Comparison of ENCODE assay signal across 1 cellular context in genomic region chr22:25749420-25750169, GRCh38.
A peak's percentile ranks its signal among the peaks of the same experiment; 100 is the strongest.
TF ChIP-seq lines count a peak whose summit lies in the region.

No MANE protein-coding gene starts in this region.

TF ChIP-seq in GM12878, 131 proteins besides CTCF, POLR2A, EP300 and RAD21 (continued from another document and continues in another):
- TF ChIP-seq REST (IDR thresholded peaks at IDR 0.05; ENCODE audit: low read depth, low read length): no peak
- TF ChIP-seq BACH1 (IDR thresholded peaks at IDR 0.05; ENCODE audit: borderline replicate concordance): peak; percentile 64; the same call in 1 of the 2 replicates
- no peak for TF ChIP-seq SUPT20H (IDR thresholded peaks at IDR 0.05; ENCODE audit: borderline replicate concordance, control insufficient read depth, low read depth, low read length)
- TF ChIP-seq ZNF687 (IDR thresholded peaks at IDR 0.05): no peak
- no peak for TF ChIP-seq ZBTB11 (CRISPR knock-in tag; IDR thresholded peaks at IDR 0.05)
- no peak for TF ChIP-seq PRDM15 (CRISPR knock-in tag; IDR thresholded peaks at IDR 0.05)
- no peak for TF ChIP-seq ZNF207 (IDR thresholded peaks at IDR 0.05; ENCODE audit: borderline replicate concordance)
- no peak for TF ChIP-seq SMARCA5 (IDR thresholded peaks at IDR 0.05)
- TF ChIP-seq ETV6 (conservative IDR thresholded peaks at IDR 0.05 in 1 of 2, IDR thresholded peaks at IDR 0.05 in 1 of 2; ENCODE audit: borderline replicate concordance in 1 of 2, low read depth in 1 of 2): 0 out of 4 replicates have a peak, but pooled peaks of 1 of the 2 experiments have one; percentile 55
- no peak for TF ChIP-seq SKIL (IDR thresholded peaks at IDR 0.05; ENCODE audit: low read depth, poor library complexity, severe bottlenecking)
- TF ChIP-seq EED (IDR thresholded peaks at IDR 0.05; ENCODE audit: low read depth): no peak; the same call in 1 of the 2 replicates
- no peak for TF ChIP-seq SMC3 (IDR thresholded peaks at IDR 0.05; ENCODE audit: borderline replicate concordance, low read length)
- no peak for TF ChIP-seq E2F4 (IDR thresholded peaks at IDR 0.05; ENCODE audit: low read depth, low read length)
- no peak for TF ChIP-seq STAT1 (conservative IDR thresholded peaks at IDR 0.05)
- no peak for TF ChIP-seq IRF3 (IDR thresholded peaks at IDR 0.05)
- no peak for TF ChIP-seq ZNF384 (IDR thresholded peaks at IDR 0.05; ENCODE audit: borderline replicate concordance, low read depth, low read length)
- TF ChIP-seq BRCA1 (IDR thresholded peaks at IDR 0.05; ENCODE audit: low read depth, low read length): no peak
- TF ChIP-seq RELA (IDR thresholded peaks at IDR 0.05; ENCODE audit: borderline replicate concordance, partially characterized antibody): no peak
- peak; percentile 21 to 36; a peak in 1 of 4 replicates for TF ChIP-seq IKZF2 (IDR thresholded peaks at IDR 0.05)
- TF ChIP-seq ZBTB4 (CRISPR knock-in tag; IDR thresholded peaks at IDR 0.05): no peak
- TF ChIP-seq TAF1 (IDR thresholded peaks at IDR 0.05; ENCODE audit: borderline replicate concordance, low read depth, low read length): peak; percentile 40; the same call in 1 of the 2 replicates
- no peak for TF ChIP-seq ATF7 (IDR thresholded peaks at IDR 0.05; ENCODE audit: low read depth)
- no peak for TF ChIP-seq HCFC1 (IDR thresholded peaks at IDR 0.05; ENCODE audit: low read length)
- no peak for TF ChIP-seq FOS (IDR thresholded peaks at IDR 0.05; ENCODE audit: borderline replicate concordance, extremely low read depth, insufficient read length)
- TF ChIP-seq PAX5 (IDR thresholded peaks at IDR 0.05; ENCODE audit: borderline replicate concordance, low read depth, low read length): no peak; the same call in 1 of the 2 replicates
- TF ChIP-seq ASH2L (IDR thresholded peaks at IDR 0.05; ENCODE audit: borderline replicate concordance, low read depth): no peak
- no peak for TF ChIP-seq RB1 (IDR thresholded peaks at IDR 0.05; ENCODE audit: borderline replicate concordance)
- TF ChIP-seq PKNOX1 (IDR thresholded peaks at IDR 0.05): no peak
- TF ChIP-seq RFX5 (IDR thresholded peaks at IDR 0.05; ENCODE audit: low read depth, low read length): no peak
- TF ChIP-seq YBX1 (IDR thresholded peaks at IDR 0.05): no peak
- no peak for TF ChIP-seq WRNIP1 (IDR thresholded peaks at IDR 0.05; ENCODE audit: borderline replicate concordance, low read depth, low read length)
